Comparison of ENCODE assay signal across 14 cellular contexts in genomic region chr4:105966046-105966445, GRCh38.
DNase-seq lines count a peak whose midpoint lies in the region; ATAC-seq, FAIRE-seq and TF ChIP-seq lines count a peak whose summit lies in the region.
"Had no signal": no experiment of that assay in that cellular context is flagged by ENCODE, and none has a peak within 500 bp of the region (broad histone marks: within the 10 kb centered on the region; RNA-seq: fewer than 3 reads in every experiment).

No MANE protein-coding gene starts in this region.

- H3K27me3 ChIP-seq in AG04450 (ENCODE audit: control insufficient read depth, insufficient read depth, low read length): no peaks in the 10 kb centered on the region
- H3K27me3 ChIP-seq in astrocyte (ENCODE audit: insufficient read depth, low read length): no peaks in the 10 kb centered on the region
- H3K27me3 ChIP-seq in foreskin keratinocyte: no peaks in the 10 kb centered on the region
- H3K27me3 ChIP-seq in vagina: no peaks in the 10 kb centered on the region
- H3K27me3 ChIP-seq: tibial artery had no signal

- H3K9me3 ChIP-seq in AG04450 (ENCODE audit: control insufficient read depth, insufficient read depth, low read length): no peaks in the 10 kb centered on the region
- no peaks in the 10 kb centered on the region for H3K9me3 ChIP-seq in astrocyte (ENCODE audit: insufficient read depth, low read depth, low read length)
- no peaks in the 10 kb centered on the region for H3K9me3 ChIP-seq in vagina
- H3K9me3 ChIP-seq: tibial artery had no signal

- H3K4me1 Mint-ChIP-seq in HFFc6 (ENCODE audit: low read depth) (peaks cover 27% of the 10 kb centered on the region), astrocyte (ENCODE audit: low read depth, unreplicated experiment) (peaks cover 17% of the 10 kb centered on the region)
- H3K4me1 Mint-ChIP-seq: activated naive CD8-positive, alpha-beta T cell treated with anti-CD3 and anti-CD28 coated beads for 36 hours; naive thymus-derived CD4-positive, alpha-beta T cell had no signal

- H3K4me3 ChIP-seq in AG04450 (ENCODE audit: low read depth, low read length) (no peak overlapping the region), astrocyte (ENCODE audit: insufficient read depth, low read depth, low read length) (no peak overlapping the region), vagina (no peak overlapping the region)
- H3K4me3 ChIP-seq: tibial artery had no signal

- H3K79me2 ChIP-seq in astrocyte (ENCODE audit: insufficient read depth, low read length): no peaks in the 10 kb centered on the region

- DNase-seq in AG04450 (ENCODE audit: low read depth, low spot score): peak; percentile 1
- peak; percentile 87 for DNase-seq in HFFc6
- DNase-seq in astrocyte (ENCODE audit: low read depth): peak; percentile 38
- DNase-seq in foreskin keratinocyte: peak; percentile 59 to 80
- no peak for DNase-seq in anterior cingulate cortex (lab: John Stamatoyannopoulos, UW)
- DNase-seq in vagina (ENCODE audit: extremely low spot score in 2 of 2): no peak
- DNase-seq in Kasumi-1 (lab: John Stamatoyannopoulos, UW): no peak
- DNase-seq: activated naive CD8-positive, alpha-beta T cell treated with anti-CD3 and anti-CD28 coated beads for 36 hours; C1 segment of cervical spinal cord; naive thymus-derived CD4-positive, alpha-beta T cell; NCI-H1694 treated with DMSO at 0.1 percent for 48 hours; T-helper 9 cell; tibial artery had no signal

- H3K36me3 Mint-ChIP-seq in HFFc6 (ENCODE audit: low read depth) (no peaks in the 10 kb centered on the region), astrocyte (ENCODE audit: low read depth, unreplicated experiment) (no peaks in the 10 kb centered on the region)
- H3K36me3 Mint-ChIP-seq: activated naive CD8-positive, alpha-beta T cell treated with anti-CD3 and anti-CD28 coated beads for 36 hours; naive thymus-derived CD4-positive, alpha-beta T cell had no signal

- TF ChIP-seq POLR2A in vagina (IDR thresholded peaks at IDR 0.05): no peak

- no peak overlapping the region for H3K4me2 ChIP-seq in astrocyte (ENCODE audit: low read length)

- H3K27ac Mint-ChIP-seq in HFFc6: no peak overlapping the region
- H3K27ac Mint-ChIP-seq in astrocyte (ENCODE audit: unreplicated experiment): no peak overlapping the region
- H3K27ac Mint-ChIP-seq: activated naive CD8-positive, alpha-beta T cell treated with anti-CD3 and anti-CD28 coated beads for 36 hours; naive thymus-derived CD4-positive, alpha-beta T cell had no signal

- peak; percentile 23 for ATAC-seq in foreskin keratinocyte
- ATAC-seq in HG03342 (IDR thresholded peaks at IDR 0.05; ENCODE audit: unreplicated experiment): no peak
- ATAC-seq: naive thymus-derived CD4-positive, alpha-beta T cell had no signal

- H3K27me3 Mint-ChIP-seq in HFFc6 (ENCODE audit: insufficient read depth) (peaks cover 2% of the 10 kb centered on the region), astrocyte (ENCODE audit: low read depth, unreplicated experiment) (peaks cover 2% of the 10 kb centered on the region)

- intact Hi-C loops in vagina (cut with DNase I): no loop called here

- no peak overlapping the region for H3K4me3 Mint-ChIP-seq in HFFc6
- no peak overlapping the region for H3K4me3 Mint-ChIP-seq in astrocyte (ENCODE audit: unreplicated experiment)
- H3K4me3 Mint-ChIP-seq: activated naive CD8-positive, alpha-beta T cell treated with anti-CD3 and anti-CD28 coated beads for 36 hours; naive thymus-derived CD4-positive, alpha-beta T cell had no signal

- TF ChIP-seq CTCF in AG04450 (IDR thresholded peaks at IDR 0.05; ENCODE audit: low read depth, low read length): no peak
- no peak for TF ChIP-seq CTCF in HFFc6 (IDR thresholded peaks at IDR 0.05)
- no peak for TF ChIP-seq CTCF in astrocyte (IDR thresholded peaks at IDR 0.05; ENCODE audit: insufficient read depth, low read depth, low read length)
- TF ChIP-seq CTCF in foreskin keratinocyte (conservative IDR thresholded peaks at IDR 0.05): no peak
- TF ChIP-seq CTCF in vagina (IDR thresholded peaks at IDR 0.05): no peak

- H4K20me1 ChIP-seq in astrocyte (ENCODE audit: insufficient read depth, low read length): no peaks in the 10 kb centered on the region

- no peak for FAIRE-seq in astrocyte (lab: Jason Lieb, UNC)

- POLR2A ChIA-PET in AG04450 (lab: Yijun Ruan, JAX): no interaction called here

- H3K9me3 Mint-ChIP-seq in HFFc6: no peaks in the 10 kb centered on the region
- H3K9me3 Mint-ChIP-seq in astrocyte (ENCODE audit: unreplicated experiment): no peaks in the 10 kb centered on the region
- H3K9me3 Mint-ChIP-seq: activated naive CD8-positive, alpha-beta T cell treated with anti-CD3 and anti-CD28 coated beads for 36 hours had no signal

- H3K27ac ChIP-seq in AG04450 (ENCODE audit: low read depth, low read length) (no peak overlapping the region), astrocyte (ENCODE audit: low read depth, low read length) (no peak overlapping the region), foreskin keratinocyte (peak overlapping the region; percentile 87), vagina (no peak overlapping the region)

- CTCF ChIA-PET in AG04450 (lab: Charles Lee): no interaction called here

- H3K36me3 ChIP-seq in astrocyte (ENCODE audit: insufficient read depth, low read length) (no peaks in the 10 kb centered on the region), vagina (no peaks in the 10 kb centered on the region)

- no peak overlapping the region for H3K9ac ChIP-seq in astrocyte (ENCODE audit: low read length)

- no peak overlapping the region for H2AFZ ChIP-seq in astrocyte (ENCODE audit: low read depth, low read length)

- H3K4me1 ChIP-seq in astrocyte (ENCODE audit: insufficient read depth, low read length) (no peaks in the 10 kb centered on the region), foreskin keratinocyte (peaks cover 26% of the 10 kb centered on the region), vagina (no peaks in the 10 kb centered on the region)

Comparison
In these comparisons a context has a peak if more than half of its experiments do, and no peak if none do; other contexts are left out.
1. DNase-seq: peak in AG04450 (single experiment), HFFc6 (single experiment), astrocyte (single experiment) and foreskin keratinocyte (2 of 2); none in anterior cingulate cortex (0 of 58), vagina (0 of 2) and Kasumi-1 (0 of 2).